In the genomic region with DNA sequence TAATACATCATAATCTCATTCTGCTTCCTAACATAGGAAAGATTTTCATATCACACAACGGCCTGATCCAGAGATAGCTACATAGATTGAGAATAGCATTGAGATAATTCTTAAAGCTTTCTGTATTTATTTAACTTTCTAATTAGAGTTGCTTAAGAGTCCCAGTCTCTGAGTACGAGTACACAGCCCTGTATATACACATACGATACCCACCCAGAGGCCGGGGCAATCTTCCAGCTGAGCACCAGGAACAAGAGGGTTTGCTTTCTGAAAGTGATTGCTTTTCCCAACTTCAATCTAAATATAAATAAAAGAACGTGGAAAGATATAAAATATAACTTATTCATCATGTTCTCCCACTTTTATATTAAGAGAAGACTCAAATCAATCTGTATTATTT, we compare ENCODE assay signal across 23 cellular contexts.
DNase-seq lines count a peak whose midpoint lies in the region; ATAC-seq and TF ChIP-seq lines count a peak whose summit lies in the region.
"Had no signal": no experiment of that assay in that cellular context is flagged by ENCODE, and none has a peak within 500 bp of the region (broad histone marks: within the 10 kb centered on the region; RNA-seq: fewer than 3 reads in every experiment).

No MANE protein-coding gene starts in this region.

- H3K9me2 ChIP-seq in GM23248 (ENCODE audit: insufficient read depth) (no peaks in the 10 kb centered on the region), PC-9 (ENCODE audit: insufficient read depth) (no peaks in the 10 kb centered on the region)

- no peaks in the 10 kb centered on the region for H3K79me2 ChIP-seq in GM23248 (ENCODE audit: insufficient read depth)
- H3K79me2 ChIP-seq in PC-9 (ENCODE audit: low read depth): no peaks in the 10 kb centered on the region

- BruUV-seq in PC-9 (replicated peaks; lab: Mats Ljungman, UMichigan): no TSS peak

- H3K27me3 ChIP-seq in GM23248 (replicated peaks; ENCODE audit: insufficient read depth): no peaks in the 10 kb centered on the region
- no peaks in the 10 kb centered on the region for H3K27me3 ChIP-seq in PC-9 (ENCODE audit: insufficient read depth, low read depth)
- H3K27me3 ChIP-seq in testis: no peaks in the 10 kb centered on the region
- H3K27me3 ChIP-seq: BE2C had no signal

- POLR2A ChIA-PET in PC-9 (lab: Charles Lee; ENCODE audit: unreplicated experiment): no interaction called here

- TF ChIP-seq CTCF in PC-9 (conservative IDR thresholded peaks at IDR 0.05) (no peak), osteocyte (IDR thresholded peaks at IDR 0.05) (no peak), testis (IDR thresholded peaks at IDR 0.05) (no peak)

- WGBS in GM23248 (ENCODE audit: low coverage in 1 of 2, low lambda C conversion rate in 2 of 2, missing lambda C conversion rate in 2 of 2), 2 experiments: 82 to 86% methylated on average over 5 of the region's 5 CpGs
- WGBS in testis, 2 donors: 70 to 74% methylated on average over 5 of the region's 5 CpGs

- H3K4me1 Mint-ChIP-seq in osteocyte (ENCODE audit: unreplicated experiment): peaks cover 62% of the 10 kb centered on the region
- no peaks in the 10 kb centered on the region for H3K4me1 Mint-ChIP-seq in activated T-helper 1 cell treated with anti-CD3 and anti-CD28 coated beads, Interleukin-12 subunit alpha, Interleukin-12 subunit beta, Interleukin-2, Interleukin-4 antibody, amounts not matched to agents 30 ng/mL and 10 ng/mL and 1 ng/mL, durations not matched to agents 14 hours and 24 hours and 36 hours (ENCODE audit: low read depth)
- no peaks in the 10 kb centered on the region for H3K4me1 Mint-ChIP-seq in activated T-helper 17 cell treated with anti-CD3 and anti-CD28 coated beads, Interleukin-2, amount 50 U/mL, for 72 hours
- H3K4me1 Mint-ChIP-seq: H9 had no signal

- H3K4me2 ChIP-seq in GM23248 (ENCODE audit: unreplicated experiment) (peak overlapping the region; percentile 42), PC-9 (no peak overlapping the region)

- no peaks in the 10 kb centered on the region for H4K20me1 ChIP-seq in GM23248 (ENCODE audit: insufficient read depth)
- no peaks in the 10 kb centered on the region for H4K20me1 ChIP-seq in PC-9 (ENCODE audit: insufficient read depth)

- no peak for TF ChIP-seq POLR2A in testis (IDR thresholded peaks at IDR 0.05)

- H3K27ac Mint-ChIP-seq in osteocyte (ENCODE audit: unreplicated experiment): peak overlapping the region; percentile 92
- no peak overlapping the region for H3K27ac Mint-ChIP-seq in activated T-helper 1 cell treated with anti-CD3 and anti-CD28 coated beads, Interleukin-12 subunit alpha, Interleukin-12 subunit beta, Interleukin-2, Interleukin-4 antibody, amounts not matched to agents 30 ng/mL and 10 ng/mL and 1 ng/mL, durations not matched to agents 14 hours and 24 hours and 36 hours
- no peak overlapping the region for H3K27ac Mint-ChIP-seq in activated T-helper 17 cell treated with anti-CD3 and anti-CD28 coated beads, Interleukin-2, amount 50 U/mL, for 72 hours
- H3K27ac Mint-ChIP-seq: H9, HFFc6 had no signal

- no peak overlapping the region for H3K27ac ChIP-seq in GM23248
- H3K27ac ChIP-seq in PC-9: no peak overlapping the region
- H3K27ac ChIP-seq in testis: no peak overlapping the region
- H3K27ac ChIP-seq: HL-60, SK-N-MC had no signal

- in situ Hi-C loops in GM23248 (cut with MboI): no loop called here

- H3K27me3 Mint-ChIP-seq in osteocyte (ENCODE audit: unreplicated experiment): no peaks in the 10 kb centered on the region
- H3K27me3 Mint-ChIP-seq in activated T-helper 1 cell treated with anti-CD3 and anti-CD28 coated beads, Interleukin-12 subunit alpha, Interleukin-12 subunit beta, Interleukin-2, Interleukin-4 antibody, amounts not matched to agents 30 ng/mL and 10 ng/mL and 1 ng/mL, durations not matched to agents 14 hours and 24 hours and 36 hours (ENCODE audit: insufficient read depth): no peaks in the 10 kb centered on the region
- no peaks in the 10 kb centered on the region for H3K27me3 Mint-ChIP-seq in activated T-helper 17 cell treated with anti-CD3 and anti-CD28 coated beads, Interleukin-2, amount 50 U/mL, for 72 hours

- H3K36me3 Mint-ChIP-seq in osteocyte (ENCODE audit: unreplicated experiment): peaks cover 23% of the 10 kb centered on the region
- no peaks in the 10 kb centered on the region for H3K36me3 Mint-ChIP-seq in activated T-helper 1 cell treated with anti-CD3 and anti-CD28 coated beads, Interleukin-12 subunit alpha, Interleukin-12 subunit beta, Interleukin-2, Interleukin-4 antibody, amounts not matched to agents 30 ng/mL and 10 ng/mL and 1 ng/mL, durations not matched to agents 14 hours and 24 hours and 36 hours (ENCODE audit: low read depth)
- H3K36me3 Mint-ChIP-seq in activated T-helper 17 cell treated with anti-CD3 and anti-CD28 coated beads, Interleukin-2, amount 50 U/mL, for 72 hours (ENCODE audit: low read depth): no peaks in the 10 kb centered on the region

- CTCF ChIA-PET in PC-9 (lab: Charles Lee): no interaction called here

- ATAC-seq in left lobe of liver: no peak
- no peak for ATAC-seq in activated T-helper 17 cell treated with anti-CD3 and anti-CD28 coated beads, Interleukin-2, amount 50 U/mL, for 72 hours (replicated peaks)

- H3F3A ChIP-seq in GM23248 (ENCODE audit: insufficient read depth): peaks cover 19% of the 10 kb centered on the region; the same call in 1 of the 2 replicates
- no peaks in the 10 kb centered on the region for H3F3A ChIP-seq in PC-9 (ENCODE audit: insufficient read depth, low read depth)

- H3K4me1 ChIP-seq in GM23248 (ENCODE audit: insufficient read depth) (peaks cover 16% of the 10 kb centered on the region), PC-9 (replicated peaks; ENCODE audit: insufficient read depth) (no peaks in the 10 kb centered on the region), testis (no peaks in the 10 kb centered on the region)
- H3K4me1 ChIP-seq: BE2C had no signal

- H3K9me3 ChIP-seq in GM23248 (ENCODE audit: low read depth): no peaks in the 10 kb centered on the region
- H3K9me3 ChIP-seq in PC-9 (ENCODE audit: insufficient read depth, low read depth): no peaks in the 10 kb centered on the region
- no peaks in the 10 kb centered on the region for H3K9me3 ChIP-seq in testis
- H3K9me3 ChIP-seq: BE2C had no signal

- no peak overlapping the region for H3K9ac ChIP-seq in GM23248

- H3K36me3 ChIP-seq in GM23248 (ENCODE audit: low read depth) (no peaks in the 10 kb centered on the region), PC-9 (ENCODE audit: low read depth) (no peaks in the 10 kb centered on the region), testis (ENCODE audit: low read depth, missing control alignments) (no peaks in the 10 kb centered on the region)
- H3K36me3 ChIP-seq: BE2C had no signal

- peaks cover 26% of the 10 kb centered on the region for H3K9me3 Mint-ChIP-seq in osteocyte (ENCODE audit: unreplicated experiment)
- no peaks in the 10 kb centered on the region for H3K9me3 Mint-ChIP-seq in activated T-helper 1 cell treated with anti-CD3 and anti-CD28 coated beads, Interleukin-12 subunit alpha, Interleukin-12 subunit beta, Interleukin-2, Interleukin-4 antibody, amounts not matched to agents 30 ng/mL and 10 ng/mL and 1 ng/mL, durations not matched to agents 14 hours and 24 hours and 36 hours
- H3K9me3 Mint-ChIP-seq in activated T-helper 17 cell treated with anti-CD3 and anti-CD28 coated beads, Interleukin-2, amount 50 U/mL, for 72 hours: peaks cover 4% of the 10 kb centered on the region
- H3K9me3 Mint-ChIP-seq: HFFc6 had no signal

- no peak for DNase-seq in GM23248
- DNase-seq in PC-9: no peak
- peak; percentile 80 for DNase-seq in fibroblast of peridontal ligament (ENCODE audit: extremely low read depth)
- no peak for DNase-seq in osteocyte (ENCODE audit: extremely low spot score, unreplicated experiment)
- no peak for DNase-seq in testis
- DNase-seq in left lobe of liver (ENCODE audit: low spot score): no peak
- no peak for DNase-seq in activated T-helper 1 cell treated with anti-CD3 and anti-CD28 coated beads, Interleukin-12 subunit alpha, Interleukin-12 subunit beta, Interleukin-2, Interleukin-4 antibody, amounts not matched to agents 30 ng/mL and 10 ng/mL and 1 ng/mL, durations not matched to agents 14 hours and 24 hours and 36 hours (ENCODE audit: low spot score)
- DNase-seq: BE2C, DMS53, GF-D8, H9, HFFc6, KG1, NCI-H1092 treated with DMSO at 0.1 percent for 48 hours, NCI-H1436 treated with DMSO at 0.1 percent for 48 hours, NCI-H2029, NCI-H226, NCI-H510A treated with DMSO at 0.1 percent for 48 hours, OCI-M1, SHP77 had no signal

- intact Hi-C loops in PC-9 (cut with micrococcal nuclease; ENCODE audit: unreplicated experiment): loop anchor here (10.0 kb wide), 1 partner anchor 477 kb away; no protein-coding TSS in a partner anchor
- intact Hi-C loops in testis (cut with DNase I; ENCODE audit: low total_unique reads): no loop called here
- intact Hi-C loops in activated T-helper 1 cell treated with anti-CD3 and anti-CD28 coated beads, Interleukin-12 subunit alpha, Interleukin-12 subunit beta, Interleukin-2, Interleukin-4 antibody, amounts not matched to agents 30 ng/mL and 10 ng/mL and 1 ng/mL, durations not matched to agents 14 hours and 24 hours and 36 hours (cut with micrococcal nuclease): no loop called here

- H3K4me3 ChIP-seq in GM23248: no peak overlapping the region
- H3K4me3 ChIP-seq in PC-9: no peak overlapping the region
- no peak overlapping the region for H3K4me3 ChIP-seq in testis
- H3K4me3 ChIP-seq: SK-N-MC had no signal

- H2AFZ ChIP-seq in GM23248 (no peak overlapping the region), PC-9 (peak overlapping the region; percentile 45; the same call in 1 of the 2 replicates)

- H3K4me3 Mint-ChIP-seq in osteocyte (ENCODE audit: unreplicated experiment): no peak overlapping the region
- no peak overlapping the region for H3K4me3 Mint-ChIP-seq in activated T-helper 1 cell treated with anti-CD3 and anti-CD28 coated beads, Interleukin-12 subunit alpha, Interleukin-12 subunit beta, Interleukin-2, Interleukin-4 antibody, amounts not matched to agents 30 ng/mL and 10 ng/mL and 1 ng/mL, durations not matched to agents 14 hours and 24 hours and 36 hours
- H3K4me3 Mint-ChIP-seq in activated T-helper 17 cell treated with anti-CD3 and anti-CD28 coated beads, Interleukin-2, amount 50 U/mL, for 72 hours: no peak overlapping the region
- H3K4me3 Mint-ChIP-seq: H9 had no signal
